In genomic region chr16:57619606-57620315, GRCh38 we compare ENCODE assay signal across 10 cellular contexts. TPM values are rescaled to one million over a fixed set of nuclear protein-coding genes. Genes with fewer than 3 reads are reported as not detected.
DNase-seq lines count a peak whose midpoint lies in the region; ATAC-seq and TF ChIP-seq lines count a peak whose summit lies in the region.
"Had no signal": no experiment of that assay in that cellular context is flagged by ENCODE, and none has a peak within 500 bp of the region (broad histone marks: within the 10 kb centered on the region; RNA-seq: fewer than 3 reads in every experiment).

No MANE protein-coding gene starts in this region.

- H3K27ac Mint-ChIP-seq in activated CD4-positive, alpha-beta T cell treated with anti-CD3 and anti-CD28 coated beads, Interleukin-2, amount 10 ng/mL, durations not matched to agents 7 days and 5 days: peak overlapping the region; percentile 31

- peaks cover 3 to 29% (median 16%) of the 10 kb centered on the region in 4 donors for H3K4me1 ChIP-seq in upper lobe of left lung

- 78% methylated on average over 10 to 16 of the region's 16 CpGs for WGBS in upper lobe of left lung, 2 donors

- H3K9me3 Mint-ChIP-seq in activated CD4-positive, alpha-beta T cell treated with anti-CD3 and anti-CD28 coated beads, Interleukin-2, amount 10 ng/mL, durations not matched to agents 7 days and 5 days: no peaks in the 10 kb centered on the region

- peak; percentile 22 to 80 for ATAC-seq in upper lobe of left lung (ENCODE audit: low FRiP score in 2 of 2)
- no peak for ATAC-seq in HG03095 (IDR thresholded peaks at IDR 0.05; ENCODE audit: unreplicated experiment)
- no peak for ATAC-seq in HG03108 (IDR thresholded peaks at IDR 0.05; ENCODE audit: unreplicated experiment)

- H3K4me3 Mint-ChIP-seq in activated CD4-positive, alpha-beta T cell treated with anti-CD3 and anti-CD28 coated beads, Interleukin-2, amount 10 ng/mL, durations not matched to agents 7 days and 5 days: no peak overlapping the region

- H3K4me1 Mint-ChIP-seq in activated CD4-positive, alpha-beta T cell treated with anti-CD3 and anti-CD28 coated beads, Interleukin-2, amount 10 ng/mL, durations not matched to agents 7 days and 5 days: peaks cover 5% of the 10 kb centered on the region

- no peaks in the 10 kb centered on the region for H3K27me3 ChIP-seq in upper lobe of left lung

- CTCF ChIA-PET in activated CD4-positive, alpha-beta T cell treated with anti-CD3 and anti-CD28 coated beads, Interleukin-2, amount 10 ng/mL, durations not matched to agents 7 days and 5 days (lab: Charles Lee): interaction anchor here (0.9 to 1.6 kb wide), 3 partner anchors 9 to 18 kb away, joined by 3 to 4 read pairs (median 3); no protein-coding TSS in a partner anchor
- CTCF ChIA-PET in RWPE1 (lab: Yijun Ruan, JAX): interaction anchor here (0.6 to 2.0 kb wide), 4 partner anchors 19 to 316 kb away, joined by 3 to 7 read pairs (median 4); no protein-coding TSS in a partner anchor

- H3K27ac ChIP-seq in RWPE1 (peak overlapping the region; percentile 95), upper lobe of left lung (peak overlapping the region; percentile 34 to 71 (median 48))

- H3K27me3 Mint-ChIP-seq in activated CD4-positive, alpha-beta T cell treated with anti-CD3 and anti-CD28 coated beads, Interleukin-2, amount 10 ng/mL, durations not matched to agents 7 days and 5 days: peaks cover 3% of the 10 kb centered on the region

- no peak for TF ChIP-seq EP300 in upper lobe of left lung (IDR thresholded peaks at IDR 0.05)

- TF ChIP-seq CTCF in RWPE1 (conservative IDR thresholded peaks at IDR 0.05; ENCODE audit: low read depth) (no peak), upper lobe of left lung (IDR thresholded peaks at IDR 0.05) (no peak)

- no peak for DNase-seq in activated CD4-positive, alpha-beta T cell treated with anti-CD3 and anti-CD28 coated beads, Interleukin-2, amount 10 ng/mL, durations not matched to agents 7 days and 5 days
- no peak for DNase-seq in activated CD4-positive, alpha-beta T cell treated with anti-CD3 and anti-CD28 coated beads for 1 hour
- DNase-seq in RWPE1 (ENCODE audit: low spot score): peak; percentile 88
- peak; percentile 87 for DNase-seq in kidney tubule cell (ENCODE audit: low spot score)
- peak; percentile 72 to 84 for DNase-seq in upper lobe of left lung
- DNase-seq in central memory CD4-positive, alpha-beta T cell: no peak
- DNase-seq: GOT3; stimulated activated CD4-positive, alpha-beta T cell treated with anti-CD3 and anti-CD28 coated beads, Interleukin-4, amount 100 ng/mL, for 4 hours had no signal

- no peaks in the 10 kb centered on the region for H3K36me3 ChIP-seq in upper lobe of left lung

- H3K9me3 ChIP-seq in upper lobe of left lung: no peaks in the 10 kb centered on the region

- POLR2A ChIA-PET in activated CD4-positive, alpha-beta T cell treated with anti-CD3 and anti-CD28 coated beads, Interleukin-2, amount 10 ng/mL, durations not matched to agents 7 days and 5 days (lab: Charles Lee): no interaction called here
- POLR2A ChIA-PET in RWPE1 (lab: Yijun Ruan, JAX; ENCODE audit: low non-redundant PET): interaction anchor here (0.7 to 1.2 kb wide), 5 partner anchors 8 to 141 kb away, joined by 3 to 9 read pairs (median 5); partner anchors contain the start of gene ADGRG1

- H3K4me3 ChIP-seq in upper lobe of left lung: peak overlapping the region in 3 of 4 donors; percentile 12 to 37 (median 23)

- H3K36me3 Mint-ChIP-seq in activated CD4-positive, alpha-beta T cell treated with anti-CD3 and anti-CD28 coated beads, Interleukin-2, amount 10 ng/mL, durations not matched to agents 7 days and 5 days (ENCODE audit: low read depth): no peaks in the 10 kb centered on the region

- TF ChIP-seq POLR2A in upper lobe of left lung (IDR thresholded peaks at IDR 0.05): peak in 1 of 4 donors; percentile 39

RNA-seq across cellular contexts. Expression of gene ADGRG1, which starts 8.7 kb away (rescaled TPM):
- total RNA-seq in activated CD4-positive, alpha-beta T cell treated with anti-CD3 and anti-CD28 coated beads, Interleukin-2, amount 10 ng/mL, durations not matched to agents 7 days and 5 days: 1 to 10 TPM; 2.2 to 2.9 TPM
- total RNA-seq in upper lobe of left lung: 10 to 100 TPM; 34.6 to 89.3 (median 40.4) TPM

RNA-seq across cellular contexts. Expression of gene ADGRG3, which starts 48.3 kb away (rescaled TPM):
- not detected for total RNA-seq in activated CD4-positive, alpha-beta T cell treated with anti-CD3 and anti-CD28 coated beads, Interleukin-2, amount 10 ng/mL, durations not matched to agents 7 days and 5 days
- 10 to 100 TPM in 2 of 6 donors, 1 to 10 TPM in 4; 3.1 to 17.2 (median 8.4) TPM for total RNA-seq in upper lobe of left lung

Comparison
In these comparisons a context has a peak if more than half of its experiments do, and no peak if none do; other contexts are left out.
1. DNase-seq: peak in RWPE1 (single experiment), kidney tubule cell (single experiment) and upper lobe of left lung (2 of 2); none in activated CD4-positive, alpha-beta T cell treated with anti-CD3 and anti-CD28 coated beads, Interleukin-2, amount 10 ng/mL, durations not matched to agents 7 days and 5 days (single experiment), activated CD4-positive, alpha-beta T cell treated with anti-CD3 and anti-CD28 coated beads for 1 hour (single experiment) and central memory CD4-positive, alpha-beta T cell (single experiment).
2. ATAC-seq: peak in upper lobe of left lung (2 of 2); none in HG03095 (single experiment) and HG03108 (single experiment).
3. RNA of gene ADGRG1, which starts 8.7 kb away (total RNA-seq): 34.6 to 89.3 TPM in upper lobe of left lung; 2.2 to 2.9 TPM in activated CD4-positive, alpha-beta T cell treated with anti-CD3 and anti-CD28 coated beads, Interleukin-2, amount 10 ng/mL, durations not matched to agents 7 days and 5 days; every median in the first group is over 4 times any median in the second.
4. RNA of gene ADGRG3, which starts 48.3 kb away (total RNA-seq): 3.1 to 17.2 TPM in upper lobe of left lung; not detected in activated CD4-positive, alpha-beta T cell treated with anti-CD3 and anti-CD28 coated beads, Interleukin-2, amount 10 ng/mL, durations not matched to agents 7 days and 5 days; every median in the first group is over 4 times any median in the second.